Comparison of ENCODE assay signal across 24 cellular contexts in genomic region chr9:94813379-94813778, GRCh38.
A peak's percentile ranks its signal among the peaks of the same experiment; 100 is the strongest.
DNase-seq lines count a peak whose midpoint lies in the region; ATAC-seq and TF ChIP-seq lines count a peak whose summit lies in the region.
"Had no signal": no experiment of that assay in that cellular context is flagged by ENCODE, and none has a peak within 500 bp of the region (broad histone marks: within the 10 kb centered on the region; RNA-seq: fewer than 3 reads in every experiment).

No MANE protein-coding gene starts in this region.

- intact Hi-C loops in left ventricle myocardium superior (cut with micrococcal nuclease) (no loop called here), Right ventricle myocardium inferior (cut with DNase I) (loop anchor here (5.0 kb wide), 1 partner anchor 54 kb away; no protein-coding TSS in a partner anchor), uterus (cut with DNase I; ENCODE audit: low total_unique reads) (loop anchor here (10.0 kb wide), 2 partner anchors 51 to 111 kb away; no protein-coding TSS in a partner anchor), spleen (cut with DNase I; ENCODE audit: low total_unique reads) (no loop called here)

- no peaks in the 10 kb centered on the region for H3K36me3 ChIP-seq in uterus
- peaks cover 0 to 26% (median 0%) of the 10 kb centered on the region in 6 donors for H3K36me3 ChIP-seq in spleen
- H3K36me3 ChIP-seq: adrenal gland, left ventricle myocardium inferior, neural progenitor cell, thoracic aorta had no signal

- POLR2A ChIA-PET in GM10248 (lab: Yijun Ruan, JAX) = no interaction called here

- H3K27me3 ChIP-seq in uterus (no peaks in the 10 kb centered on the region), spleen (replicated peaks in 1 of 7) (no peaks in the 10 kb centered on the region)
- H3K27me3 ChIP-seq: adrenal gland, heart right ventricle, MG63, neural progenitor cell had no signal

- no peak overlapping the region for H3K4me3 ChIP-seq in uterus
- no peak overlapping the region for H3K4me3 ChIP-seq in spleen
- H3K4me3 ChIP-seq: adrenal gland, heart right ventricle, left ventricle myocardium inferior, MG63, mucosa of descending colon, neural progenitor cell, thoracic aorta had no signal

- ATAC-seq in left ventricle myocardium superior (peak; percentile 25), Right ventricle myocardium inferior (no peak), HG03521 (IDR thresholded peaks at IDR 0.05; ENCODE audit: unreplicated experiment) (no peak)
- ATAC-seq: activated CD8-positive, alpha-beta T cell treated with anti-CD3 and anti-CD28 coated beads, Interleukin-2, amount 10 ng/mL, durations not matched to agents 7 days and 5 days; mucosa of descending colon had no signal

- no peaks in the 10 kb centered on the region for H3K4me1 ChIP-seq in uterus
- no peaks in the 10 kb centered on the region for H3K4me1 ChIP-seq in spleen

- 95 to 100% (median 100%) methylated on average over 1 of the region's 1 CpG for WGBS in spleen, 5 donors

- H3K9me3 ChIP-seq in uterus = no peaks in the 10 kb centered on the region
- H3K9me3 ChIP-seq in spleen = no peaks in the 10 kb centered on the region
- H3K9me3 ChIP-seq: adrenal gland, heart right ventricle, left ventricle myocardium inferior, MG63, mucosa of descending colon, thoracic aorta had no signal

- DNase-seq in left ventricle myocardium superior (no peak), Right ventricle myocardium inferior (ENCODE audit: missing footprints) (no peak), NCI-H226 (peak; percentile 67), kidney tubule cell (ENCODE audit: low spot score) (peak; percentile 36), uterus (peak in 1 of 2 donors; percentile 58), spleen (no peak), GM10248 (ENCODE audit: extremely low spot score) (no peak)
- DNase-seq: activated CD8-positive, alpha-beta T cell treated with anti-CD3 and anti-CD28 coated beads, Interleukin-2, amount 10 ng/mL, durations not matched to agents 7 days and 5 days; adrenal gland; CD4-positive, alpha-beta memory T cell; cortex of kidney; GDM1; HCEC 1CT; heart right ventricle; left ventricle myocardium inferior; MG63; mucosa of descending colon; NCI-H2081 treated with DMSO at 0.1 percent for 48 hours; NCI-H526 treated with DMSO at 0.1 percent for 48 hours; stimulated activated CD4-positive, alpha-beta T cell treated with anti-CD3 and anti-CD28 coated beads, Interleukin-1b, Interleukin-23, amount 100 ng/mL, for 48 hours; T1000 had no signal

- CTCF ChIA-PET in GM10248 (lab: Yijun Ruan, JAX) = interaction anchor here (0.8 to 3.3 kb wide), 9 partner anchors 10 to 104 kb away, joined by 3 to 14 read pairs (median 3); no protein-coding TSS in a partner anchor

- no peak for TF ChIP-seq POLR2A in uterus (IDR thresholded peaks at IDR 0.05)
- no peak for TF ChIP-seq POLR2A in spleen (IDR thresholded peaks at IDR 0.05)

- H3K27ac ChIP-seq in uterus (peak overlapping the region; percentile 51 to 69), spleen (no peak overlapping the region)
- H3K27ac ChIP-seq: adrenal gland, left ventricle myocardium inferior, neural progenitor cell had no signal

- TF ChIP-seq CTCF in uterus (IDR thresholded peaks at IDR 0.05) (no peak), spleen (IDR thresholded peaks at IDR 0.05 in 8 of 11, conservative IDR thresholded peaks at IDR 0.05 in 3 of 11) (no peak), GM10248 (IDR thresholded peaks at IDR 0.05; ENCODE audit: control extremely low read depth, extremely low read depth, low read depth, missing control alignments) (no peak)

Comparison
In these comparisons a context has a peak if more than half of its experiments do, and no peak if none do; other contexts are left out.
1. intact Hi-C loops: an anchor here in Right ventricle myocardium inferior (5.0 kb wide) and uterus (10.0 kb wide); none called in left ventricle myocardium superior and spleen.
2. DNase-seq: peak in NCI-H226 (single experiment) and kidney tubule cell (single experiment); none in left ventricle myocardium superior (single experiment), Right ventricle myocardium inferior (single experiment), spleen (single experiment) and GM10248 (single experiment).
3. H3K27ac ChIP-seq: peak in uterus (2 of 2); none in spleen (0 of 8).